In genomic region chr15:29937956-29938355, GRCh38 we compare ENCODE assay signal across 19 cellular contexts.
DNase-seq lines count a peak whose midpoint lies in the region; ATAC-seq and TF ChIP-seq lines count a peak whose summit lies in the region.
"Had no signal": no experiment of that assay in that cellular context is flagged by ENCODE, and none has a peak within 500 bp of the region (broad histone marks: within the 10 kb centered on the region; RNA-seq: fewer than 3 reads in every experiment).

No MANE protein-coding gene starts in this region.

- H3K36me3 ChIP-seq in HCT116 (ENCODE audit: control insufficient read depth in 1 of 2, insufficient read depth in 2 of 2, low read length in 2 of 2) (no peaks in the 10 kb centered on the region), fibroblast of lung (ENCODE audit: control insufficient read depth, insufficient read depth, low read length) (no peaks in the 10 kb centered on the region), smooth muscle cell (ENCODE audit: low read depth) (no peaks in the 10 kb centered on the region), MG63 (peaks cover 8% of the 10 kb centered on the region)
- H3K36me3 ChIP-seq: BE2C, cardiac muscle cell had no signal

- DNase-seq in HCT116 (ENCODE audit: low read depth, low spot score), result no peak
- peak; percentile 69 to 72 for DNase-seq in fibroblast of lung (ENCODE audit: low read depth in 2 of 2)
- no peak for DNase-seq in smooth muscle cell (lab: John Stamatoyannopoulos, UW; ENCODE audit: unreplicated experiment)
- DNase-seq in UCSD-AML1 (lab: John Stamatoyannopoulos, UW; ENCODE audit: unreplicated experiment), result no peak
- no peak for DNase-seq in MG63
- DNase-seq: activated CD4-positive, alpha-beta T cell treated with anti-CD3 and anti-CD28 coated beads for 4 hours; activated CD8-positive, alpha-beta memory T cell treated with anti-CD3 and anti-CD28 coated beads, Interleukin-2, amount 10 ng/mL, durations not matched to agents 7 days and 5 days; BE2C; H7; hypothalamus; kidney glomerular epithelial cell; NCI-H1930; stimulated activated CD4-positive, alpha-beta T cell treated with anti-CD3 and anti-CD28 coated beads, Interleukin-4, amount 100 ng/mL, for 4 hours had no signal

- CTCF ChIA-PET in HCT116 (lab: Charles Lee), result interaction anchor here (1.4 to 6.1 kb wide), 4 partner anchors 12 to 190 kb away, joined by 5 to 37 read pairs (median 7); no protein-coding TSS in a partner anchor

- no peaks in the 10 kb centered on the region for H3K79me2 ChIP-seq in HCT116 (ENCODE audit: insufficient read depth, low read length)
- H3K79me2 ChIP-seq in fibroblast of lung (ENCODE audit: control insufficient read depth, insufficient read depth, low read length), result no peaks in the 10 kb centered on the region
- H3K79me2 ChIP-seq in smooth muscle cell (ENCODE audit: low read depth), result no peaks in the 10 kb centered on the region

- H3K4me1 ChIP-seq in HCT116 (ENCODE audit: control insufficient read depth in 1 of 2, insufficient read depth in 2 of 2, low read length in 2 of 2) (peaks cover 17 to 48% of the 10 kb centered on the region in 2 experiments; a peak in 3 of 4 replicates), fibroblast of lung (ENCODE audit: control insufficient read depth, extremely low read depth, insufficient read depth, low read length) (peaks cover 18% of the 10 kb centered on the region), smooth muscle cell (ENCODE audit: low read depth) (peaks cover 4% of the 10 kb centered on the region)
- H3K4me1 ChIP-seq: BE2C had no signal

- H3K4me2 ChIP-seq in HCT116 (ENCODE audit: low read length) (no peak overlapping the region), fibroblast of lung (ENCODE audit: extremely low read depth, insufficient read depth, low read length) (peak overlapping the region; percentile 32), smooth muscle cell (no peak overlapping the region)

- no peak overlapping the region for H3K4me3 ChIP-seq in HCT116 (replicated peaks in 1 of 2; ENCODE audit: low read depth in 1 of 2, low read length in 2 of 2)
- no peak overlapping the region for H3K4me3 ChIP-seq in fibroblast of lung (replicated peaks in 1 of 4; ENCODE audit: control extremely low read depth in 1 of 4, insufficient read depth in 1 of 4, low read depth in 3 of 4, low read length in 4 of 4)
- no peak overlapping the region for H3K4me3 ChIP-seq in smooth muscle cell
- no peak overlapping the region for H3K4me3 ChIP-seq in MG63
- H3K4me3 ChIP-seq: cardiac muscle cell, K562, skin epidermis had no signal

- no peak for ATAC-seq in HCT116
- ATAC-seq in HG02678 (IDR thresholded peaks at IDR 0.05; ENCODE audit: unreplicated experiment), result no peak
- ATAC-seq in HG03521 (IDR thresholded peaks at IDR 0.05; ENCODE audit: unreplicated experiment), result no peak
- ATAC-seq: activated CD8-positive, alpha-beta memory T cell treated with anti-CD3 and anti-CD28 coated beads, Interleukin-2, amount 10 ng/mL, durations not matched to agents 7 days and 5 days had no signal

- no peaks in the 10 kb centered on the region for H4K20me1 ChIP-seq in HCT116 (ENCODE audit: insufficient read depth)
- no peaks in the 10 kb centered on the region for H4K20me1 ChIP-seq in fibroblast of lung (ENCODE audit: control insufficient read depth, extremely low read depth, insufficient read depth, low read length)
- no peaks in the 10 kb centered on the region for H4K20me1 ChIP-seq in smooth muscle cell (ENCODE audit: low read depth)

- no peaks in the 10 kb centered on the region for H3F3A ChIP-seq in smooth muscle cell (ENCODE audit: low read depth)

- intact Hi-C loops in HCT116 (cut with micrococcal nuclease), result loop anchor here (10.0 kb wide), 1 partner anchor 47 kb away; no protein-coding TSS in a partner anchor

- no peaks in the 10 kb centered on the region for H3K9me2 ChIP-seq in HCT116 (ENCODE audit: insufficient read depth)

- RAD21 ChIA-PET in HCT116 (lab: Charles Lee; ENCODE audit: low non-redundant PET in 1 of 2, low total read pairs in 2 of 2, uncharacterized antibody in 2 of 2, unreplicated experiment in 2 of 2), result no interaction called here

- TF ChIP-seq RAD21 in HCT116 (IDR thresholded peaks at IDR 0.05; ENCODE audit: low read depth), result no peak

- H3K27ac ChIP-seq in HCT116 (ENCODE audit: low read depth, low read length) (no peak overlapping the region), angular gyrus (ENCODE audit: low read depth, low read length) (peak overlapping the region; percentile 15), fibroblast of lung (ENCODE audit: insufficient read depth, low read length) (no peak overlapping the region), smooth muscle cell (ENCODE audit: low read depth) (peak overlapping the region; percentile 22)
- H3K27ac ChIP-seq: cardiac muscle cell, skin epidermis had no signal

- no TSS peak for BruUV-seq in HCT116 (replicated peaks; lab: Mats Ljungman, UMichigan)

- no peak for TF ChIP-seq POLR2A in HCT116 (IDR thresholded peaks at IDR 0.05; ENCODE audit: borderline replicate concordance, extremely low read depth, insufficient read depth, insufficient read length)

- peak overlapping the region; percentile 67 for H2AFZ ChIP-seq in HCT116 (ENCODE audit: low read depth, low read length, poor library complexity, severe bottlenecking)
- H2AFZ ChIP-seq in fibroblast of lung (ENCODE audit: low read length), result no peak overlapping the region
- H2AFZ ChIP-seq in smooth muscle cell (ENCODE audit: low read depth), result no peak overlapping the region

- no peaks in the 10 kb centered on the region for H3K9me3 ChIP-seq in HCT116 (ENCODE audit: control insufficient read depth in 1 of 2, insufficient read depth in 1 of 2, low read depth in 1 of 2, low read length in 2 of 2)
- H3K9me3 ChIP-seq in fibroblast of lung (ENCODE audit: control insufficient read depth, insufficient read depth, low read depth, low read length), result no peaks in the 10 kb centered on the region
- H3K9me3 ChIP-seq in smooth muscle cell (replicated peaks; ENCODE audit: low read depth), result no peaks in the 10 kb centered on the region
- H3K9me3 ChIP-seq in MG63, result peaks cover 4% of the 10 kb centered on the region; the same call in 1 of the 2 replicates
- H3K9me3 ChIP-seq: BE2C had no signal

- POLR2A ChIA-PET in HCT116 (lab: Charles Lee), result no interaction called here

- no peaks in the 10 kb centered on the region for H3K27me3 ChIP-seq in HCT116 (ENCODE audit: insufficient read depth, low read length)
- H3K27me3 ChIP-seq in fibroblast of lung (ENCODE audit: control insufficient read depth, insufficient read depth, low read length), result no peaks in the 10 kb centered on the region
- H3K27me3 ChIP-seq in smooth muscle cell (ENCODE audit: low read depth), result no peaks in the 10 kb centered on the region
- H3K27me3 ChIP-seq in MG63, result no peaks in the 10 kb centered on the region
- H3K27me3 ChIP-seq: cardiac muscle cell had no signal

- 36% methylated on average over 2 of the region's 2 CpGs for WGBS in smooth muscle cell (ENCODE audit: low lambda C conversion rate)

- TF ChIP-seq CTCF in HCT116 (IDR thresholded peaks at IDR 0.05 in 2 of 3, conservative IDR thresholded peaks at IDR 0.05 in 1 of 3; ENCODE audit: borderline replicate concordance in 1 of 3, insufficient read depth in 1 of 3, low read depth in 2 of 3, low read length in 2 of 3) (no peak), fibroblast of lung (conservative IDR thresholded peaks at IDR 0.05 in 1 of 2, IDR thresholded peaks at IDR 0.05 in 1 of 2; ENCODE audit: low read depth in 1 of 2, low read length in 2 of 2) (no peak), smooth muscle cell (IDR thresholded peaks at IDR 0.05; ENCODE audit: borderline replicate concordance, insufficient read depth, poor library complexity, severe bottlenecking) (no peak)

- H3K9ac ChIP-seq in HCT116 (ENCODE audit: low read length) (no peak overlapping the region), fibroblast of lung (ENCODE audit: insufficient read depth, low read length) (no peak overlapping the region), smooth muscle cell (ENCODE audit: low read depth) (no peak overlapping the region)

TF ChIP-seq in HCT116, 20 proteins besides CTCF, POLR2A, EP300 and RAD21:
- no peak for TF ChIP-seq POLR2AphosphoS5 (IDR thresholded peaks at IDR 0.05; ENCODE audit: low read depth, low read length)
- TF ChIP-seq EZH2 (IDR thresholded peaks at IDR 0.05), result no peak
- no peak for TF ChIP-seq SP1 (IDR thresholded peaks at IDR 0.05; ENCODE audit: low read depth)
- no peak for TF ChIP-seq ATF3 (IDR thresholded peaks at IDR 0.05)

Comparison
In these comparisons a context has a peak if more than half of its experiments do, and no peak if none do; other contexts are left out.
1. DNase-seq: peak in fibroblast of lung (2 of 2); none in HCT116 (single experiment), smooth muscle cell (single experiment), UCSD-AML1 (single experiment) and MG63 (single experiment).
2. H3K27ac ChIP-seq: peak in angular gyrus (single experiment) and smooth muscle cell (single experiment); none in HCT116 (single experiment) and fibroblast of lung (single experiment).